Comparison of ENCODE assay signal across 9 cellular contexts in the genomic region with DNA sequence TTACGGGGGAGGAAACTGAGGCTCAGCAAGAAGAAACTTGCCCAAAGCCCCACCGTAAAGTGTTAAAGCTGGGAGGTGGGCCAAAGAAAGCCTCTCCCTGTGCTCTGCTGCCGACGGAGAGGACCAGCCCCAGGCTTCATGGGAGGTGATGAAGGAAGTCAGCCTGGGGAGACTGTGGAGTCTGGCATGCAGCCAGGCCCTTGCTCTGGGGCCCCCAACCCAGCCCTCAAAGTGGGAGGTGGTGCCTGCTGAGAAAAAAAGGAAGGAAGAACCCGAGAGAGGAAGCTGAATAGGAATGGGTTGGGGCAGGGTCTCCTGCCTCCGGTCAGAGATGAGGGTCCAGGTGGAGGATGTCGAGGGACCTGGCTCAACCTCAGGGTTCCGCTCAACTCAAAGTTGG. TPM values are rescaled to one million over a fixed set of nuclear protein-coding genes. Genes with fewer than 3 reads are reported as not detected.
DNase-seq lines count a peak whose midpoint lies in the region; ATAC-seq and TF ChIP-seq lines count a peak whose summit lies in the region.
"Had no signal": no experiment of that assay in that cellular context is flagged by ENCODE, and none has a peak within 500 bp of the region (broad histone marks: within the 10 kb centered on the region; RNA-seq: fewer than 3 reads in every experiment).

No MANE protein-coding gene starts in this region.

- DNase-seq in GM12865 (ENCODE audit: low read depth) (no peak), SKM-1 (lab: John Stamatoyannopoulos, UW; ENCODE audit: unreplicated experiment) (peak; percentile 87), globus pallidus (ENCODE audit: low spot score) (peak; percentile 47), sciatic nerve (ENCODE audit: low spot score) (peak; percentile 75), hepatic stellate cell (ENCODE audit: low spot score) (no peak), ureter (ENCODE audit: low spot score) (no peak)
- DNase-seq in stimulated activated CD4-positive, alpha-beta T cell treated with anti-CD3 and anti-CD28 coated beads, Interleukin-4, amount 100 ng/mL, for 1 hour: no peak
- DNase-seq: NCI-H1436 treated with DMSO at 0.1 percent for 48 hours had no signal

- intact Hi-C loops in sciatic nerve (cut with DNase I): no loop called here

- ATAC-seq in sciatic nerve: no peak
- no peak for ATAC-seq in HG03139 (IDR thresholded peaks at IDR 0.05; ENCODE audit: unreplicated experiment)

- peak overlapping the region; percentile 76 for H3K4me3 ChIP-seq in GM12865 (ENCODE audit: low read depth, low read length)

- no peak for TF ChIP-seq CTCF in GM12865 (IDR thresholded peaks at IDR 0.05; ENCODE audit: insufficient read depth, low read depth, low read length, missing control alignments)

RNA-seq across cellular contexts. Expression of a gene that starts 3.8 kb away (rescaled TPM):
- total RNA-seq in sciatic nerve (44.7 TPM), ureter (71.5 TPM)

RNA-seq across cellular contexts. Expression of a gene that starts 15.8 kb away (rescaled TPM):
- total RNA-seq in sciatic nerve (0.36 TPM), ureter (not detected)

Comparison
In these comparisons a context has a peak if more than half of its experiments do, and no peak if none do; other contexts are left out.
1. DNase-seq: peak in SKM-1 (single experiment), globus pallidus (single experiment) and sciatic nerve (single experiment); none in GM12865 (single experiment), hepatic stellate cell (single experiment), stimulated activated CD4-positive, alpha-beta T cell treated with anti-CD3 and anti-CD28 coated beads, Interleukin-4, amount 100 ng/mL, for 1 hour (single experiment) and ureter (single experiment).